1 cellular context compared by ENCODE assay signal in the genomic region with DNA sequence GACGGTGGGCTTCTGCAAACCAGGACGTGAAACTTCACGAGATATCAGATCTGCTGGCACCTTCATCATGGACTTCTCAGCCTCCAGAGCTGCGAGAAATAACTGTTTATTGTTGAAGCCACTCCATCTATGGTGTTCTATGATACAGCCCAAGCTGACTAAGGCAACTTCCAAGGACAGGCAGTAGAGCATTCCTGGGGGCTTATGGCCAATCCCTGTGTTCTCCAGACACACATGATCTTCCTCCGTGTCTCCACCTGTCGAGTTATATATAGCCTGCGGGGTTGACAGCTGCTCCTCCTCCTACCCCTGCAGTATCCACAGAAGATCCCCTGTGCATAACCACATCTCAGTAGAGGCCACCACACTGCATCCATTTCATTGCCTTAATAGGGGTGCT.
TF ChIP-seq lines count a peak whose summit lies in the region.

No MANE protein-coding gene starts in this region.

TF ChIP-seq in GM23338, 12 proteins besides CTCF, POLR2A, EP300 and RAD21:
- TF ChIP-seq, protein P1, sequence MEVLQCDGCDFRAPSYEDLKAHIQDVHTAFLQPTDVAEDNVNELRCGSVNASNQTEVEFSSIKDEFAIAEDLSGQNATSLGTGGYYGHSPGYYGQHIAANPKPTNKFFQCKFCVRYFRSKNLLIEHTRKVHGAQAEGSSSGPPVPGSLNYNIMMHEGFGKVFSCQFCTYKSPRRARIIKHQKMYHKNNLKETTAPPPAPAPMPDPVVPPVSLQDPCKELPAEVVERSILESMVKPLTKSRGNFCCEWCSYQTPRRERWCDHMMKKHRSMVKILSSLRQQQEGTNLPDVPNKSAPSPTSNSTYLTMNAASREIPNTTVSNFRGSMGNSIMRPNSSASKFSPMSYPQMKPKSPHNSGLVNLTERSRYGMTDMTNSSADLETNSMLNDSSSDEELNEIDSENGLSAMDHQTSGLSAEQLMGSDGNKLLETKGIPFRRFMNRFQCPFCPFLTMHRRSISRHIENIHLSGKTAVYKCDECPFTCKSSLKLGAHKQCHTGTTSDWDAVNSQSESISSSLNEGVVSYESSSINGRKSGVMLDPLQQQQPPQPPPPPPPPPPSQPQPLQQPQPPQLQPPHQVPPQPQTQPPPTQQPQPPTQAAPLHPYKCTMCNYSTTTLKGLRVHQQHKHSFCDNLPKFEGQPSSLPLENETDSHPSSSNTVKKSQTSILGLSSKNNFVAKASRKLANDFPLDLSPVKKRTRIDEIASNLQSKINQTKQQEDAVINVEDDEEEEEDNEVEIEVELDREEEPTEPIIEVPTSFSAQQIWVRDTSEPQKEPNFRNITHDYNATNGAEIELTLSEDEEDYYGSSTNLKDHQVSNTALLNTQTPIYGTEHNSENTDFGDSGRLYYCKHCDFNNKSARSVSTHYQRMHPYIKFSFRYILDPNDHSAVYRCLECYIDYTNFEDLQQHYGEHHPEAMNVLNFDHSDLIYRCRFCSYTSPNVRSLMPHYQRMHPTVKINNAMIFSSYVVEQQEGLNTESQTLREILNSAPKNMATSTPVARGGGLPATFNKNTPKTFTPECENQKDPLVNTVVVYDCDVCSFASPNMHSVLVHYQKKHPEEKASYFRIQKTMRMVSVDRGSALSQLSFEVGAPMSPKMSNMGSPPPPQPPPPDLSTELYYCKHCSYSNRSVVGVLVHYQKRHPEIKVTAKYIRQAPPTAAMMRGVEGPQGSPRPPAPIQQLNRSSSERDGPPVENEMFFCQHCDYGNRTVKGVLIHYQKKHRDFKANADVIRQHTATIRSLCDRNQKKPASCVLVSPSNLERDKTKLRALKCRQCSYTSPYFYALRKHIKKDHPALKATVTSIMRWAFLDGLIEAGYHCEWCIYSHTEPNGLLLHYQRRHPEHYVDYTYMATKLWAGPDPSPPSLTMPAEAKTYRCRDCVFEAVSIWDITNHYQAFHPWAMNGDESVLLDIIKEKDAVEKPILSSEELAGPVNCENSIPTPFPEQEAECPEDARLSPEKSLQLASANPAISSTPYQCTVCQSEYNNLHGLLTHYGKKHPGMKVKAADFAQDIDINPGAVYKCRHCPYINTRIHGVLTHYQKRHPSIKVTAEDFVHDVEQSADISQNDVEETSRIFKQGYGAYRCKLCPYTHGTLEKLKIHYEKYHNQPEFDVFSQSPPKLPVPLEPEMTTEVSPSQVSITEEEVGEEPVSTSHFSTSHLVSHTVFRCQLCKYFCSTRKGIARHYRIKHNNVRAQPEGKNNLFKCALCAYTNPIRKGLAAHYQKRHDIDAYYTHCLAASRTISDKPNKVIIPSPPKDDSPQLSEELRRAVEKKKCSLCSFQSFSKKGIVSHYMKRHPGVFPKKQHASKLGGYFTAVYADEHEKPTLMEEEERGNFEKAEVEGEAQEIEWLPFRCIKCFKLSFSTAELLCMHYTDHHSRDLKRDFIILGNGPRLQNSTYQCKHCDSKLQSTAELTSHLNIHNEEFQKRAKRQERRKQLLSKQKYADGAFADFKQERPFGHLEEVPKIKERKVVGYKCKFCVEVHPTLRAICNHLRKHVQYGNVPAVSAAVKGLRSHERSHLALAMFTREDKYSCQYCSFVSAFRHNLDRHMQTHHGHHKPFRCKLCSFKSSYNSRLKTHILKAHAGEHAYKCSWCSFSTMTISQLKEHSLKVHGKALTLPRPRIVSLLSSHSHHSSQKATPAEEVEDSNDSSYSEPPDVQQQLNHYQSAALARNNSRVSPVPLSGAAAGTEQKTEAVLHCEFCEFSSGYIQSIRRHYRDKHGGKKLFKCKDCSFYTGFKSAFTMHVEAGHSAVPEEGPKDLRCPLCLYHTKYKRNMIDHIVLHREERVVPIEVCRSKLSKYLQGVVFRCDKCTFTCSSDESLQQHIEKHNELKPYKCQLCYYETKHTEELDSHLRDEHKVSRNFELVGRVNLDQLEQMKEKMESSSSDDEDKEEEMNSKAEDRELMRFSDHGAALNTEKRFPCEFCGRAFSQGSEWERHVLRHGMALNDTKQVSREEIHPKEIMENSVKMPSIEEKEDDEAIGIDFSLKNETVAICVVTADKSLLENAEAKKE (CRISPR knock-in tag; IDR thresholded peaks at IDR 0.05), result no peak
- TF ChIP-seq NANOG (IDR thresholded peaks at IDR 0.05; ENCODE audit: borderline replicate concordance) (no peak), EZH2 (IDR thresholded peaks at IDR 0.05; ENCODE audit: low read depth, unreplicated experiment) (no peak), ZNF331 (CRISPR knock-in tag; IDR thresholded peaks at IDR 0.05; ENCODE audit: low read depth) (no peak), CREB1 (CRISPR knock-in tag; IDR thresholded peaks at IDR 0.05; ENCODE audit: low read depth) (no peak), EZH2phosphoT487 (IDR thresholded peaks at IDR 0.05; ENCODE audit: unreplicated experiment) (no peak), STAT1 (IDR thresholded peaks at IDR 0.05; ENCODE audit: unreplicated experiment) (no peak), JUNB (IDR thresholded peaks at IDR 0.05; ENCODE audit: unreplicated experiment) (no peak)
- TF ChIP-seq, protein P2, sequence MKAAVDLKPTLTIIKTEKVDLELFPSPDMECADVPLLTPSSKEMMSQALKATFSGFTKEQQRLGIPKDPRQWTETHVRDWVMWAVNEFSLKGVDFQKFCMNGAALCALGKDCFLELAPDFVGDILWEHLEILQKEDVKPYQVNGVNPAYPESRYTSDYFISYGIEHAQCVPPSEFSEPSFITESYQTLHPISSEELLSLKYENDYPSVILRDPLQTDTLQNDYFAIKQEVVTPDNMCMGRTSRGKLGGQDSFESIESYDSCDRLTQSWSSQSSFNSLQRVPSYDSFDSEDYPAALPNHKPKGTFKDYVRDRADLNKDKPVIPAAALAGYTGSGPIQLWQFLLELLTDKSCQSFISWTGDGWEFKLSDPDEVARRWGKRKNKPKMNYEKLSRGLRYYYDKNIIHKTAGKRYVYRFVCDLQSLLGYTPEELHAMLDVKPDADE (IDR thresholded peaks at IDR 0.05), result no peak
- TF ChIP-seq, protein P3, sequence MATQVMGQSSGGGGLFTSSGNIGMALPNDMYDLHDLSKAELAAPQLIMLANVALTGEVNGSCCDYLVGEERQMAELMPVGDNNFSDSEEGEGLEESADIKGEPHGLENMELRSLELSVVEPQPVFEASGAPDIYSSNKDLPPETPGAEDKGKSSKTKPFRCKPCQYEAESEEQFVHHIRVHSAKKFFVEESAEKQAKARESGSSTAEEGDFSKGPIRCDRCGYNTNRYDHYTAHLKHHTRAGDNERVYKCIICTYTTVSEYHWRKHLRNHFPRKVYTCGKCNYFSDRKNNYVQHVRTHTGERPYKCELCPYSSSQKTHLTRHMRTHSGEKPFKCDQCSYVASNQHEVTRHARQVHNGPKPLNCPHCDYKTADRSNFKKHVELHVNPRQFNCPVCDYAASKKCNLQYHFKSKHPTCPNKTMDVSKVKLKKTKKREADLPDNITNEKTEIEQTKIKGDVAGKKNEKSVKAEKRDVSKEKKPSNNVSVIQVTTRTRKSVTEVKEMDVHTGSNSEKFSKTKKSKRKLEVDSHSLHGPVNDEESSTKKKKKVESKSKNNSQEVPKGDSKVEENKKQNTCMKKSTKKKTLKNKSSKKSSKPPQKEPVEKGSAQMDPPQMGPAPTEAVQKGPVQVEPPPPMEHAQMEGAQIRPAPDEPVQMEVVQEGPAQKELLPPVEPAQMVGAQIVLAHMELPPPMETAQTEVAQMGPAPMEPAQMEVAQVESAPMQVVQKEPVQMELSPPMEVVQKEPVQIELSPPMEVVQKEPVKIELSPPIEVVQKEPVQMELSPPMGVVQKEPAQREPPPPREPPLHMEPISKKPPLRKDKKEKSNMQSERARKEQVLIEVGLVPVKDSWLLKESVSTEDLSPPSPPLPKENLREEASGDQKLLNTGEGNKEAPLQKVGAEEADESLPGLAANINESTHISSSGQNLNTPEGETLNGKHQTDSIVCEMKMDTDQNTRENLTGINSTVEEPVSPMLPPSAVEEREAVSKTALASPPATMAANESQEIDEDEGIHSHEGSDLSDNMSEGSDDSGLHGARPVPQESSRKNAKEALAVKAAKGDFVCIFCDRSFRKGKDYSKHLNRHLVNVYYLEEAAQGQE (IDR thresholded peaks at IDR 0.05; ENCODE audit: unreplicated experiment), result no peak
